Comparison of ENCODE assay signal across 16 cellular contexts in genomic region chr16:83698964-83699363, GRCh38.
DNase-seq lines count a peak whose midpoint lies in the region; ATAC-seq and TF ChIP-seq lines count a peak whose summit lies in the region.
"Had no signal": no experiment of that assay in that cellular context is flagged by ENCODE, and none has a peak within 500 bp of the region (broad histone marks: within the 10 kb centered on the region; RNA-seq: fewer than 3 reads in every experiment).

No MANE protein-coding gene starts in this region.

- H3K4me3 ChIP-seq in lower lobe of right lung (no peak overlapping the region), suprapubic skin (no peak overlapping the region)
- H3K4me3 ChIP-seq: BLaER1 treated with 17β-estradiol and CSF1 and Interleukin-3, amounts not matched to agents 10 nM and 100 nM had no signal

- no peak for TF ChIP-seq POLR2A in suprapubic skin (IDR thresholded peaks at IDR 0.05)

- H3K36me3 Mint-ChIP-seq in activated naive CD8-positive, alpha-beta T cell treated with anti-CD3 and anti-CD28 coated beads, Interleukin-2, amount 50 U/mL, for 24 hours (ENCODE audit: low read depth) = no peaks in the 10 kb centered on the region
- H3K36me3 Mint-ChIP-seq: CD8-positive, alpha-beta T cell had no signal

- DNase-seq in AG20443 (ENCODE audit: low spot score) = peak; percentile 25
- peak; percentile 35 for DNase-seq in fibroblast of gingiva (ENCODE audit: low read depth)
- no peak for DNase-seq in lower lobe of right lung
- peak; percentile 38 to 66 for DNase-seq in suprapubic skin (ENCODE audit: low spot score in 2 of 2)
- no peak for DNase-seq in activated naive CD8-positive, alpha-beta T cell treated with anti-CD3 and anti-CD28 coated beads, Interleukin-2, amount 50 U/mL, for 24 hours
- DNase-seq in AG08395 (ENCODE audit: low spot score) = no peak
- DNase-seq: Calu3; CD8-positive, alpha-beta T cell; DMS79 treated with DMSO at 0.1 percent for 48 hours; GF-D8; H9 had no signal

- no peak overlapping the region for H3K27ac ChIP-seq in lower lobe of right lung
- no peak overlapping the region for H3K27ac ChIP-seq in suprapubic skin
- H3K27ac ChIP-seq: BLaER1 treated with 17β-estradiol and CSF1 and Interleukin-3, amounts not matched to agents 10 nM and 100 nM; HL-60 had no signal

- H3K4me3 Mint-ChIP-seq in activated naive CD8-positive, alpha-beta T cell treated with anti-CD3 and anti-CD28 coated beads, Interleukin-2, amount 50 U/mL, for 24 hours = no peak overlapping the region
- H3K4me3 Mint-ChIP-seq: B cell; CD8-positive, alpha-beta T cell; H9 had no signal

- no peak overlapping the region for H3K27ac Mint-ChIP-seq in activated naive CD8-positive, alpha-beta T cell treated with anti-CD3 and anti-CD28 coated beads, Interleukin-2, amount 50 U/mL, for 24 hours
- H3K27ac Mint-ChIP-seq: B cell; CD8-positive, alpha-beta T cell; H9 had no signal

- intact Hi-C loops in lower lobe of right lung (cut with DNase I) = no loop called here

- H3K27me3 Mint-ChIP-seq in activated naive CD8-positive, alpha-beta T cell treated with anti-CD3 and anti-CD28 coated beads, Interleukin-2, amount 50 U/mL, for 24 hours = peaks cover 10% of the 10 kb centered on the region

- H3K4me1 ChIP-seq in lower lobe of right lung (no peaks in the 10 kb centered on the region), suprapubic skin (no peaks in the 10 kb centered on the region)
- H3K4me1 ChIP-seq: BLaER1 treated with 17β-estradiol and CSF1 and Interleukin-3, amounts not matched to agents 10 nM and 100 nM had no signal

- TF ChIP-seq CTCF in lower lobe of right lung (IDR thresholded peaks at IDR 0.05) (no peak), suprapubic skin (IDR thresholded peaks at IDR 0.05) (no peak)

- ATAC-seq in lower lobe of right lung (peak; percentile 29 to 54), GM21737 (IDR thresholded peaks at IDR 0.05; ENCODE audit: unreplicated experiment) (no peak), GM18502 (IDR thresholded peaks at IDR 0.05; ENCODE audit: poor library complexity, unreplicated experiment) (no peak)
- ATAC-seq in activated naive CD8-positive, alpha-beta T cell treated with anti-CD3 and anti-CD28 coated beads, Interleukin-2, amount 50 U/mL, for 24 hours = no peak
- ATAC-seq: CD8-positive, alpha-beta T cell had no signal

- H3K4me1 Mint-ChIP-seq in activated naive CD8-positive, alpha-beta T cell treated with anti-CD3 and anti-CD28 coated beads, Interleukin-2, amount 50 U/mL, for 24 hours = no peaks in the 10 kb centered on the region
- H3K4me1 Mint-ChIP-seq: H9 had no signal

- H3K9me3 Mint-ChIP-seq in activated naive CD8-positive, alpha-beta T cell treated with anti-CD3 and anti-CD28 coated beads, Interleukin-2, amount 50 U/mL, for 24 hours = no peaks in the 10 kb centered on the region
- H3K9me3 Mint-ChIP-seq: H9 had no signal

- no peaks in the 10 kb centered on the region for H3K9me3 ChIP-seq in lower lobe of right lung
- H3K9me3 ChIP-seq in suprapubic skin = no peaks in the 10 kb centered on the region
- H3K9me3 ChIP-seq: BLaER1 treated with 17β-estradiol and CSF1 and Interleukin-3, amounts not matched to agents 10 nM and 100 nM had no signal

- no peaks in the 10 kb centered on the region for H3K36me3 ChIP-seq in lower lobe of right lung
- H3K36me3 ChIP-seq in suprapubic skin = no peaks in the 10 kb centered on the region
- H3K36me3 ChIP-seq: BLaER1 treated with 17β-estradiol and CSF1 and Interleukin-3, amounts not matched to agents 10 nM and 100 nM had no signal

- no peak for TF ChIP-seq EP300 in suprapubic skin (IDR thresholded peaks at IDR 0.05)

- H3K27me3 ChIP-seq in lower lobe of right lung (ENCODE audit: low read depth) (no peaks in the 10 kb centered on the region), suprapubic skin (no peaks in the 10 kb centered on the region)
- H3K27me3 ChIP-seq: BLaER1 treated with 17β-estradiol and CSF1 and Interleukin-3, amounts not matched to agents 10 nM and 100 nM had no signal

- WGBS in suprapubic skin = 65% methylated on average over 4 of the region's 4 CpGs

Comparison
In these comparisons a context has a peak if more than half of its experiments do, and no peak if none do; other contexts are left out.
1. DNase-seq: peak in AG20443 (single experiment), fibroblast of gingiva (single experiment) and suprapubic skin (2 of 2); none in lower lobe of right lung (single experiment), activated naive CD8-positive, alpha-beta T cell treated with anti-CD3 and anti-CD28 coated beads, Interleukin-2, amount 50 U/mL, for 24 hours (single experiment) and AG08395 (single experiment).
2. ATAC-seq: peak in lower lobe of right lung (2 of 2); none in activated naive CD8-positive, alpha-beta T cell treated with anti-CD3 and anti-CD28 coated beads, Interleukin-2, amount 50 U/mL, for 24 hours (single experiment), GM21737 (single experiment) and GM18502 (single experiment).